In genomic region chr2:10721344-10722251, GRCh38 we compare ENCODE assay signal across 8 cellular contexts. TPM values are rescaled to one million over a fixed set of nuclear protein-coding genes. Genes with fewer than 3 reads are reported as not detected.
DNase-seq lines count a peak whose midpoint lies in the region; ATAC-seq, FAIRE-seq and TF ChIP-seq lines count a peak whose summit lies in the region.

A gene with protein sequence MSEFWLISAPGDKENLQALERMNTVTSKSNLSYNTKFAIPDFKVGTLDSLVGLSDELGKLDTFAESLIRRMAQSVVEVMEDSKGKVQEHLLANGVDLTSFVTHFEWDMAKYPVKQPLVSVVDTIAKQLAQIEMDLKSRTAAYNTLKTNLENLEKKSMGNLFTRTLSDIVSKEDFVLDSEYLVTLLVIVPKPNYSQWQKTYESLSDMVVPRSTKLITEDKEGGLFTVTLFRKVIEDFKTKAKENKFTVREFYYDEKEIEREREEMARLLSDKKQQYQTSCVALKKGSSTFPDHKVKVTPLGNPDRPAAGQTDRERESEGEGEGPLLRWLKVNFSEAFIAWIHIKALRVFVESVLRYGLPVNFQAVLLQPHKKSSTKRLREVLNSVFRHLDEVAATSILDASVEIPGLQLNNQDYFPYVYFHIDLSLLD (plus strand): TSS chr2:10721630. CDS start chr2:10722850, 1,220 bp downstream.

- H3K23ac ChIP-seq in mesenchymal stem cell (ENCODE audit: low read length in 2 of 2): peak within 1 kb of the TSS in 1 of 2 experiments; percentile 84

- ATAC-seq in GM21528 (IDR thresholded peaks at IDR 0.05; ENCODE audit: low FRiP score, unreplicated experiment): peak; percentile 60
- ATAC-seq in aorta (ENCODE audit: low FRiP score): peak; percentile 19

- H2BK5ac ChIP-seq in mesenchymal stem cell (ENCODE audit: low read depth, low read length, poor library complexity, severe bottlenecking): no peak within 1 kb of the TSS

- H3K4me3 ChIP-seq in bronchial epithelial cell (ENCODE audit: low read depth, low read length) (peak within 1 kb of the TSS; percentile 17), mesenchymal stem cell (ENCODE audit: insufficient read depth in 1 of 2, low read depth in 1 of 2, low read length in 2 of 2) (peak within 1 kb of the TSS; percentile 36 to 64), aorta (ENCODE audit: low read length in 2 of 2) (peak within 1 kb of the TSS; percentile 52 to 82)

- no peak for FAIRE-seq in bronchial epithelial cell (lab: Jason Lieb, UNC)

- peaks cover 14% of the 10 kb centered on the region for H3K4me1 ChIP-seq in mesenchymal stem cell (ENCODE audit: control insufficient read depth, insufficient read depth, low read depth, low read length)
- H3K4me1 ChIP-seq in aorta (ENCODE audit: control insufficient read depth in 1 of 2, insufficient read depth in 2 of 2, low read length in 2 of 2): no peaks in the 10 kb centered on the region

- no peak within 1 kb of the TSS for H4K91ac ChIP-seq in mesenchymal stem cell (ENCODE audit: low read length)

- no peak within 1 kb of the TSS for H2BK12ac ChIP-seq in mesenchymal stem cell (ENCODE audit: low read length in 2 of 2)

- no peak within 1 kb of the TSS for H2BK120ac ChIP-seq in mesenchymal stem cell (ENCODE audit: low read depth, low read length)

- no peaks in the 10 kb centered on the region for H3K79me1 ChIP-seq in mesenchymal stem cell (replicated peaks; ENCODE audit: low read length, poor library complexity, severe bottlenecking)

- peak within 1 kb of the TSS; percentile 92 for H3K4me2 ChIP-seq in mesenchymal stem cell (ENCODE audit: low read length, poor library complexity, severe bottlenecking)

- no peak within 1 kb of the TSS for H3K18ac ChIP-seq in mesenchymal stem cell (ENCODE audit: low read depth in 1 of 2, low read length in 2 of 2)

- no peak within 1 kb of the TSS for H3K9ac ChIP-seq in mesenchymal stem cell (ENCODE audit: low read length)

- no peaks in the 10 kb centered on the region for H3K9me3 ChIP-seq in mesenchymal stem cell (ENCODE audit: control insufficient read depth, low read length)
- no peaks in the 10 kb centered on the region for H3K9me3 ChIP-seq in aorta (ENCODE audit: control insufficient read depth, low read length)

- no peak within 1 kb of the TSS for H2BK15ac ChIP-seq in mesenchymal stem cell (ENCODE audit: low read depth, poor library complexity, severe bottlenecking)

- no peak within 1 kb of the TSS for H4K8ac ChIP-seq in mesenchymal stem cell (ENCODE audit: low read length)

- intact Hi-C loops in aorta (cut with DNase I): no loop called here

- no peak within 1 kb of the TSS for H2AK5ac ChIP-seq in mesenchymal stem cell (ENCODE audit: low read length, severe bottlenecking)

- no peak within 1 kb of the TSS for H3K4ac ChIP-seq in mesenchymal stem cell (ENCODE audit: low read depth in 1 of 2, low read length in 2 of 2)

- H3K27me3 ChIP-seq in bronchial epithelial cell (ENCODE audit: control insufficient read depth, insufficient read depth, low read length) (peaks cover 30% of the 10 kb centered on the region), mesenchymal stem cell (ENCODE audit: control insufficient read depth in 1 of 2, insufficient read depth in 1 of 2, low read length in 2 of 2) (peaks cover 47 to 55% of the 10 kb centered on the region in 2 experiments), aorta (ENCODE audit: control insufficient read depth in 1 of 2, insufficient read depth in 2 of 2, low read length in 1 of 2) (no peaks in the 10 kb centered on the region)

- no peak within 1 kb of the TSS for H3K27ac ChIP-seq in mesenchymal stem cell (ENCODE audit: low read length, poor library complexity, severe bottlenecking)
- H3K27ac ChIP-seq in aorta (ENCODE audit: low read depth in 1 of 2, low read length in 2 of 2): no peak within 1 kb of the TSS

- no peak within 1 kb of the TSS for H3K14ac ChIP-seq in mesenchymal stem cell (ENCODE audit: low read length in 2 of 2)

- no peak for TF ChIP-seq CTCF in bronchial epithelial cell (IDR thresholded peaks at IDR 0.05; ENCODE audit: insufficient read depth, low read length, severe bottlenecking)

- DNase-seq in NCI-H748 (lab: John Stamatoyannopoulos, UW; ENCODE audit: unreplicated experiment) (peak; percentile 75), NCI-H748 treated with DMSO at 0.1 percent for 48 hours (lab: John Stamatoyannopoulos, UW) (no peak), NCI-H146 treated with DMSO at 0.1 percent for 48 hours (lab: John Stamatoyannopoulos, UW; ENCODE audit: unreplicated experiment) (peak; percentile 55), bronchial epithelial cell (ENCODE audit: low read depth) (no peak), mesenchymal stem cell (no peak), aorta (peak in 1 of 2 donors; percentile 79), SIG-M5 treated with dmso at 0.1 percent for 504 hours (lab: John Stamatoyannopoulos, UW; ENCODE audit: unreplicated experiment) (no peak)

- WGBS in mesenchymal stem cell: 3% methylated on average over 98 of the region's 109 CpGs
- WGBS in aorta, 2 donors: 1% methylated on average over 93 to 109 of the region's 109 CpGs

- no peak within 1 kb of the TSS for H2AFZ ChIP-seq in mesenchymal stem cell (ENCODE audit: low read depth, low read length)

- H3K36me3 ChIP-seq in bronchial epithelial cell (ENCODE audit: control insufficient read depth, insufficient read depth, low read length) (no peaks in the 10 kb centered on the region), mesenchymal stem cell (ENCODE audit: control insufficient read depth in 1 of 2, insufficient read depth in 2 of 2, low read depth in 1 of 2, low read length in 2 of 2) (no peaks in the 10 kb centered on the region), aorta (ENCODE audit: control insufficient read depth in 1 of 2, insufficient read depth in 2 of 2, low read length in 1 of 2) (no peaks in the 10 kb centered on the region)

RNA-seq across cellular contexts. Expression of the gene that starts here (rescaled TPM):
- total RNA-seq in bronchial epithelial cell: 0.26 and 0.90 TPM in 2 replicates
- polyA plus RNA-seq in mesenchymal stem cell (2013, experiment 1 of 2): 0.07 TPM
- polyA plus RNA-seq in mesenchymal stem cell (2013, experiment 2 of 2): 0.07 TPM
- total RNA-seq in aorta: 1 to 10 TPM in 1 of 2 donors, under 1 TPM in 1; 0.49 to 1.7 TPM
- 1 to 10 TPM in 1 of 2 donors, under 1 TPM in 1; 0.13 to 2.5 TPM for polyA plus RNA-seq in aorta

Comparison
In these comparisons a context has a peak if more than half of its experiments do, and no peak if none do; other contexts are left out.
1. DNase-seq: peak in NCI-H748 (single experiment) and NCI-H146 treated with DMSO at 0.1 percent for 48 hours (single experiment); none in NCI-H748 treated with DMSO at 0.1 percent for 48 hours (single experiment), bronchial epithelial cell (single experiment), mesenchymal stem cell (single experiment) and SIG-M5 treated with dmso at 0.1 percent for 504 hours (single experiment).
2. H3K4me3 ChIP-seq: peak in every context shown above with its lines; median percentile 67 in aorta; 50 in mesenchymal stem cell; 17 in bronchial epithelial cell.